ENCODE assay signal across 18 cellular contexts in genomic region chr1:230108580-230108979, GRCh38. TPM values are rescaled to one million over a fixed set of nuclear protein-coding genes. Genes with fewer than 3 reads are reported as not detected.
DNase-seq lines count a peak whose midpoint lies in the region; ATAC-seq and TF ChIP-seq lines count a peak whose summit lies in the region.
"Had no signal": no experiment of that assay in that cellular context is flagged by ENCODE, and none has a peak within 500 bp of the region (broad histone marks: within the 10 kb centered on the region; RNA-seq: fewer than 3 reads in every experiment).

No MANE protein-coding gene starts in this region.

- no peak overlapping the region for H3K27ac Mint-ChIP-seq in natural killer cell treated with Interleukin-12 subunit alpha and Interleukin-12 subunit beta and Interleukin-15 and Interleukin-18, amount 100 ng/mL, for 72 hours
- H3K27ac Mint-ChIP-seq in natural killer cell = no peak overlapping the region
- peak overlapping the region; percentile 93 to 97 for H3K27ac Mint-ChIP-seq in activated naive CD4-positive, alpha-beta T cell treated with anti-CD3 and anti-CD28 coated beads, Interleukin-2, amount 50 U/mL, for 72 hours

- H3K9me3 Mint-ChIP-seq in natural killer cell treated with Interleukin-12 subunit alpha and Interleukin-12 subunit beta and Interleukin-15 and Interleukin-18, amount 100 ng/mL, for 72 hours = no peaks in the 10 kb centered on the region
- H3K9me3 Mint-ChIP-seq in natural killer cell = no peaks in the 10 kb centered on the region
- H3K9me3 Mint-ChIP-seq in activated naive CD4-positive, alpha-beta T cell treated with anti-CD3 and anti-CD28 coated beads, Interleukin-2, amount 50 U/mL, for 72 hours = no peaks in the 10 kb centered on the region
- H3K9me3 Mint-ChIP-seq: T-cell had no signal

- H3K4me3 Mint-ChIP-seq in natural killer cell treated with Interleukin-12 subunit alpha and Interleukin-12 subunit beta and Interleukin-15 and Interleukin-18, amount 100 ng/mL, for 72 hours = no peak overlapping the region
- H3K4me3 Mint-ChIP-seq in natural killer cell = no peak overlapping the region
- H3K4me3 Mint-ChIP-seq: T-cell had no signal

- no peak for ATAC-seq in natural killer cell treated with Interleukin-12 subunit alpha and Interleukin-12 subunit beta and Interleukin-15 and Interleukin-18, amount 100 ng/mL, for 72 hours
- no peak for ATAC-seq in natural killer cell
- ATAC-seq in activated naive CD4-positive, alpha-beta T cell treated with anti-CD3 and anti-CD28 coated beads, Interleukin-2, amount 50 U/mL, for 72 hours = no peak
- no peak for ATAC-seq in sciatic nerve
- ATAC-seq: mucosa of descending colon, T-cell had no signal

- peak; percentile 22 for DNase-seq in natural killer cell treated with Interleukin-12 subunit alpha and Interleukin-12 subunit beta and Interleukin-15 and Interleukin-18, amount 100 ng/mL, for 72 hours (ENCODE audit: low spot score)
- DNase-seq in natural killer cell (no peak), NCI-H510A treated with DMSO at 0.1 percent for 48 hours (lab: John Stamatoyannopoulos, UW) (peak; percentile 70), NCI-H82 (lab: John Stamatoyannopoulos, UW) (no peak), sciatic nerve (ENCODE audit: low spot score) (no peak), T1000 (lab: John Stamatoyannopoulos, UW) (no peak)
- DNase-seq in activated naive CD4-positive, alpha-beta T cell treated with anti-CD3 and anti-CD28 coated beads, Interleukin-2, amount 50 U/mL, for 72 hours (ENCODE audit: low spot score in 2 of 2) = no peak
- DNase-seq: activated CD8-positive, alpha-beta memory T cell treated with anti-CD3 and anti-CD28 coated beads, Interleukin-2, amount 50 U/mL, for 4 hours; COR-L47; EL; glutamatergic neuron; left ventricle myocardium inferior; mucosa of descending colon; NCI-H1694; SHP77 treated with DMSO at 0.1 percent for 48 hours; stimulated activated CD4-positive, alpha-beta T cell treated with anti-CD3 and anti-CD28 coated beads, Interleukin-12 subunit alpha, Interleukin-12 subunit beta, amount 100 ng/mL, for 4 hours; T-cell; thyroid gland had no signal

- intact Hi-C loops in natural killer cell (cut with micrococcal nuclease) (no loop called here), sciatic nerve (cut with DNase I) (no loop called here)

- H3K4me1 Mint-ChIP-seq in natural killer cell treated with Interleukin-12 subunit alpha and Interleukin-12 subunit beta and Interleukin-15 and Interleukin-18, amount 100 ng/mL, for 72 hours (ENCODE audit: low read depth in 2 of 2) = peaks cover 76 to 81% of the 10 kb centered on the region in 2 donors
- H3K4me1 Mint-ChIP-seq in natural killer cell = peaks cover 54 to 68% of the 10 kb centered on the region in 2 donors

- H3K27me3 Mint-ChIP-seq in natural killer cell treated with Interleukin-12 subunit alpha and Interleukin-12 subunit beta and Interleukin-15 and Interleukin-18, amount 100 ng/mL, for 72 hours = no peaks in the 10 kb centered on the region
- H3K27me3 Mint-ChIP-seq in natural killer cell (ENCODE audit: low read depth in 2 of 2) = no peaks in the 10 kb centered on the region
- H3K27me3 Mint-ChIP-seq: T-cell had no signal

- H3K36me3 Mint-ChIP-seq in natural killer cell treated with Interleukin-12 subunit alpha and Interleukin-12 subunit beta and Interleukin-15 and Interleukin-18, amount 100 ng/mL, for 72 hours = no peaks in the 10 kb centered on the region
- no peaks in the 10 kb centered on the region for H3K36me3 Mint-ChIP-seq in natural killer cell
- peaks cover 13 to 34% of the 10 kb centered on the region in 2 donors for H3K36me3 Mint-ChIP-seq in activated naive CD4-positive, alpha-beta T cell treated with anti-CD3 and anti-CD28 coated beads, Interleukin-2, amount 50 U/mL, for 72 hours

- no peak for TF ChIP-seq CTCF in natural killer cell (IDR thresholded peaks at IDR 0.05)

RNA-seq across cellular contexts. Expression of gene GALNT2, which starts 41.5 kb away (rescaled TPM):
- 10 to 100 TPM; 37.7 to 51.5 TPM for total RNA-seq in natural killer cell treated with Interleukin-12 subunit alpha and Interleukin-12 subunit beta and Interleukin-15 and Interleukin-18, amount 100 ng/mL, for 72 hours
- total RNA-seq in natural killer cell (10 to 100 TPM; 31.2 to 53.6 (median 47.3) TPM), sciatic nerve (67.3 TPM)
- total RNA-seq in activated naive CD4-positive, alpha-beta T cell treated with anti-CD3 and anti-CD28 coated beads, Interleukin-2, amount 50 U/mL, for 72 hours = 10 to 100 TPM; 58.9 to 88.0 TPM

Comparison
In these comparisons a context has a peak if more than half of its experiments do, and no peak if none do; other contexts are left out.
1. DNase-seq: peak in natural killer cell treated with Interleukin-12 subunit alpha and Interleukin-12 subunit beta and Interleukin-15 and Interleukin-18, amount 100 ng/mL, for 72 hours (single experiment) and NCI-H510A treated with DMSO at 0.1 percent for 48 hours (single experiment); none in natural killer cell (single experiment), activated naive CD4-positive, alpha-beta T cell treated with anti-CD3 and anti-CD28 coated beads, Interleukin-2, amount 50 U/mL, for 72 hours (0 of 2), NCI-H82 (single experiment), sciatic nerve (single experiment) and T1000 (single experiment).
2. H3K27ac Mint-ChIP-seq: peak in activated naive CD4-positive, alpha-beta T cell treated with anti-CD3 and anti-CD28 coated beads, Interleukin-2, amount 50 U/mL, for 72 hours (2 of 2); none in natural killer cell treated with Interleukin-12 subunit alpha and Interleukin-12 subunit beta and Interleukin-15 and Interleukin-18, amount 100 ng/mL, for 72 hours (0 of 2) and natural killer cell (0 of 2).